8 cellular contexts compared by ENCODE assay signal in the genomic region with DNA sequence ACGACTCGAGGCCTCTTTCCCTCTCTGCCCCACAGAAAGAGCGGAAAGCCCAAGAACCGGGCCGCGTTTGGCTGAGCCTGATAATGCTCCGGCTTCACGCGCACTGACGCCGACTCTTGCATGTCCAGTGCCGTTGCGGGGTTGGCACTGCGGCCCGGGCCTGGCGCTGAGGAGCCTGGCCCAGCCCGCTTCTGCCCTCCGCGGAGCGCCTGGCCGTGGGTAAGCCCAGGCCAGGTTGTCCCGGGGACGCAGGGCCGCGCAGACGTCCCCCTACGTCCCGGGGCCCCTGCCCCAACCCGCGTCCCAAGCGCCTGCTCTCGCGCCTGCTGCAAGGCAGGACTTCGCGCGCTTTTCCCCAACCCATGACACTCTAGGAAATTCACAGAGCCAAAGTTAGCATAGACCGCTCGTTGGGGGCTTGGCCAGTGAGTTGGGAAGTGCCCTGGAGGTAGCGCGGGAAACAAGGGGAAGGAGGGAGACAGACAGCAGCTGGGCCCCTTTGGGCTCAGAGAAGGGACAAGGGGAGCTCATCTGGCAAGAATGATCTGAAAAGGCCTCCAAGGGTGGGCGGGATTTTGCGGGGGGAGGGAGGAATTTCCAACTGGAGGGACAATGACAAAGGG. TPM values are rescaled to one million over a fixed set of nuclear protein-coding genes. Genes with fewer than 3 reads are reported as not detected.
A peak's percentile ranks its signal among the peaks of the same experiment; 100 is the strongest.
DNase-seq lines count a peak whose midpoint lies in the region; ATAC-seq and TF ChIP-seq lines count a peak whose summit lies in the region.

No MANE protein-coding gene starts in this region.

- H2BK5ac ChIP-seq in trophoblast cell (ENCODE audit: low read depth, low read length, poor library complexity) = no peak overlapping the region

- H3K79me2 ChIP-seq in trophoblast cell (ENCODE audit: control insufficient read depth, insufficient read depth, low read length, poor library complexity) = peaks cover 9% of the 10 kb centered on the region

- H3K4ac ChIP-seq in trophoblast cell (ENCODE audit: low read depth, low read length) = no peak overlapping the region

- no peak for TF ChIP-seq CTCF in foreskin keratinocyte (conservative IDR thresholded peaks at IDR 0.05)

- peak overlapping the region; percentile 40 for H2AFZ ChIP-seq in trophoblast cell (ENCODE audit: insufficient read depth, low read length, poor library complexity)

- H3K27me3 ChIP-seq in foreskin keratinocyte = peaks cover 7% of the 10 kb centered on the region
- no peaks in the 10 kb centered on the region for H3K27me3 ChIP-seq in trophoblast cell (ENCODE audit: insufficient read depth, low read length)

- no peak overlapping the region for H2AK5ac ChIP-seq in trophoblast cell (ENCODE audit: low read length)

- no peak overlapping the region for H4K91ac ChIP-seq in trophoblast cell (ENCODE audit: low read depth, low read length)

- H3K4me2 ChIP-seq in trophoblast cell (ENCODE audit: low read length) = peak overlapping the region; percentile 95

- H4K8ac ChIP-seq in trophoblast cell (ENCODE audit: low read depth, low read length) = no peak overlapping the region

- DNase-seq in RPMI7951 (ENCODE audit: low read depth) (peak; percentile 3), foreskin keratinocyte (peak in 1 of 2 donors; percentile 43), trophoblast cell (no peak), DMS 273 (lab: John Stamatoyannopoulos, UW; ENCODE audit: unreplicated experiment) (no peak), DMS79 (lab: John Stamatoyannopoulos, UW) (no peak), NCI-H2107 (lab: John Stamatoyannopoulos, UW) (no peak)

- H3K36me3 ChIP-seq in trophoblast cell (ENCODE audit: control insufficient read depth in 1 of 2, insufficient read depth in 2 of 2, low read length in 2 of 2) = peaks cover 9 to 15% of the 10 kb centered on the region in 2 experiments

- H3K27ac ChIP-seq in foreskin keratinocyte = no peak overlapping the region
- H3K27ac ChIP-seq in trophoblast cell (ENCODE audit: low read depth, low read length) = no peak overlapping the region

- H3K18ac ChIP-seq in trophoblast cell (ENCODE audit: low read length) = no peak overlapping the region

- no CpG with 5 or more reads among the region's 42 CpGs for WGBS in trophoblast cell (ENCODE audit: extremely low coverage, insufficient coverage, insufficient read length)

- no peaks in the 10 kb centered on the region for H3K4me1 ChIP-seq in foreskin keratinocyte
- H3K4me1 ChIP-seq in trophoblast cell (ENCODE audit: control insufficient read depth in 1 of 2, insufficient read depth in 2 of 2, low read length in 2 of 2) = peaks cover 10 to 21% of the 10 kb centered on the region in 2 experiments

- H2BK12ac ChIP-seq in trophoblast cell (ENCODE audit: low read length) = no peak overlapping the region

- H3K79me1 ChIP-seq in trophoblast cell (ENCODE audit: low read length) = peaks cover 3% of the 10 kb centered on the region

- H2BK120ac ChIP-seq in trophoblast cell (ENCODE audit: insufficient read depth, low read length, poor library complexity) = no peak overlapping the region

- ATAC-seq in GM21528 (IDR thresholded peaks at IDR 0.05; ENCODE audit: low FRiP score, unreplicated experiment) (peak; percentile 38), foreskin keratinocyte (peak; percentile 68), GM18519 (IDR thresholded peaks at IDR 0.05; ENCODE audit: low FRiP score, unreplicated experiment) (no peak)

- peak overlapping the region; percentile 46 for H3K4me3 ChIP-seq in trophoblast cell (ENCODE audit: low read depth, low read length)

- H3K9me3 ChIP-seq in trophoblast cell (ENCODE audit: insufficient read depth, low read depth, low read length) = peaks cover 1% of the 10 kb centered on the region

- peak overlapping the region; percentile 19 for H3K9ac ChIP-seq in trophoblast cell (ENCODE audit: low read length)

- H3K23ac ChIP-seq in trophoblast cell (ENCODE audit: low read length) = no peak overlapping the region

- H4K12ac ChIP-seq in trophoblast cell (ENCODE audit: low read depth, low read length) = no peak overlapping the region

- no peak overlapping the region for H3K14ac ChIP-seq in trophoblast cell (ENCODE audit: low read length)

RNA-seq across cellular contexts. Expression of a gene that starts 0.6 kb away (rescaled TPM):
- total RNA-seq in RPMI7951 (2014; rRNA removed; shearing (Covaris generic)) = 50.0 and 87.4 TPM in 2 replicates
- 130 and 132 TPM in 2 replicates for total RNA-seq in foreskin keratinocyte
- polyA plus RNA-seq in foreskin keratinocyte = 143 and 168 TPM in 2 replicates
- 118 and 123 TPM in 2 replicates for polyA plus RNA-seq in trophoblast cell (2013)
